ENCODE assay signal across 8 cellular contexts in genomic region chr21:45330075-45330781, GRCh38. TPM values are rescaled to one million over a fixed set of nuclear protein-coding genes. Genes with fewer than 3 reads are reported as not detected.
DNase-seq lines count a peak whose midpoint lies in the region; ATAC-seq and TF ChIP-seq lines count a peak whose summit lies in the region.

No MANE protein-coding gene starts in this region.

- DNase-seq in GM04503 (ENCODE audit: low read depth) = peak; percentile 66
- DNase-seq in Peyer's patch = peak in 2 of 3 donors; percentile 57 to 75
- no peak for DNase-seq in effector CD8-positive, alpha-beta T cell (lab: John Stamatoyannopoulos, UW)
- DNase-seq in foreskin melanocyte = no peak
- DNase-seq in GM13977 (ENCODE audit: low spot score) = no peak

- H3K4me3 ChIP-seq in Peyer's patch = no peak overlapping the region
- H3K4me3 ChIP-seq in gastroesophageal sphincter = no peak overlapping the region
- no peak overlapping the region for H3K4me3 ChIP-seq in rectal smooth muscle tissue (ENCODE audit: low read length)

- H3K9ac ChIP-seq in rectal smooth muscle tissue (ENCODE audit: low read length) = no peak overlapping the region

- no peak for TF ChIP-seq POLR2A in Peyer's patch (IDR thresholded peaks at IDR 0.05)
- TF ChIP-seq POLR2A in gastroesophageal sphincter (IDR thresholded peaks at IDR 0.05) = no peak

- H3K27me3 ChIP-seq in Peyer's patch (no peaks in the 10 kb centered on the region), gastroesophageal sphincter (no peaks in the 10 kb centered on the region), rectal smooth muscle tissue (ENCODE audit: control insufficient read depth, insufficient read depth, low read length) (no peaks in the 10 kb centered on the region)

- no peak for TF ChIP-seq EP300 in gastroesophageal sphincter (IDR thresholded peaks at IDR 0.05)

- in situ Hi-C loops in GM13977 (cut with MboI; ENCODE audit: low pct_unique_long_range_greater_than_20kb, low sequenced_read_pairs, unreplicated experiment) = no loop called here

- H3K36me3 ChIP-seq in Peyer's patch (no peaks in the 10 kb centered on the region), gastroesophageal sphincter (no peaks in the 10 kb centered on the region), rectal smooth muscle tissue (ENCODE audit: control insufficient read depth, insufficient read depth, low read length) (no peaks in the 10 kb centered on the region)

- H3K27ac ChIP-seq in Peyer's patch (peak overlapping the region in 3 of 4 donors; percentile 10 to 86 (median 65)), gastroesophageal sphincter (peak overlapping the region in 3 of 4 donors; percentile 62 to 76 (median 72)), rectal smooth muscle tissue (ENCODE audit: low read depth, low read length) (peak overlapping the region; percentile 48)

- H3K9me3 ChIP-seq in Peyer's patch (no peaks in the 10 kb centered on the region), gastroesophageal sphincter (no peaks in the 10 kb centered on the region)

- peak; percentile 76 for ATAC-seq in gastroesophageal sphincter
- ATAC-seq in HG02678 (IDR thresholded peaks at IDR 0.05; ENCODE audit: unreplicated experiment) = no peak

- H3K4me1 ChIP-seq in Peyer's patch = peaks cover 0 to 17% (median 0%) of the 10 kb centered on the region in 4 donors
- H3K4me1 ChIP-seq in gastroesophageal sphincter = peaks cover 0 to 35% (median 16%) of the 10 kb centered on the region in 3 donors
- H3K4me1 ChIP-seq in rectal smooth muscle tissue (ENCODE audit: control insufficient read depth, insufficient read depth, low read length) = peaks cover 7% of the 10 kb centered on the region

- 0 to 42% methylated on average over 4 to 5 of the region's 15 CpGs for WGBS in gastroesophageal sphincter (ENCODE audit: low coverage in 1 of 2), 2 donors

- TF ChIP-seq CTCF in Peyer's patch (IDR thresholded peaks at IDR 0.05) = no peak
- no peak for TF ChIP-seq CTCF in gastroesophageal sphincter (IDR thresholded peaks at IDR 0.05)
- TF ChIP-seq CTCF in GM13977 (IDR thresholded peaks at IDR 0.05; ENCODE audit: extremely low read depth, insufficient read depth, missing control alignments) = no peak

RNA-seq across cellular contexts. Expression of gene POFUT2, which starts 42.5 kb away (rescaled TPM):
- total RNA-seq in Peyer's patch (10 to 100 TPM; 25.6 to 76.4 (median 47.6) TPM), gastroesophageal sphincter (10 to 100 TPM; 17.6 to 31.1 (median 24.2) TPM)

Comparison
In these comparisons a context has a peak if more than half of its experiments do, and no peak if none do; other contexts are left out.
1. DNase-seq: peak in GM04503 (single experiment) and Peyer's patch (2 of 3); none in effector CD8-positive, alpha-beta T cell (single experiment), foreskin melanocyte (single experiment) and GM13977 (single experiment).
2. Peak in every context shown above with its lines, with median percentiles within 50 percentile points of each other: H3K27ac ChIP-seq.